11 cellular contexts compared by ENCODE assay signal in the genomic region with DNA sequence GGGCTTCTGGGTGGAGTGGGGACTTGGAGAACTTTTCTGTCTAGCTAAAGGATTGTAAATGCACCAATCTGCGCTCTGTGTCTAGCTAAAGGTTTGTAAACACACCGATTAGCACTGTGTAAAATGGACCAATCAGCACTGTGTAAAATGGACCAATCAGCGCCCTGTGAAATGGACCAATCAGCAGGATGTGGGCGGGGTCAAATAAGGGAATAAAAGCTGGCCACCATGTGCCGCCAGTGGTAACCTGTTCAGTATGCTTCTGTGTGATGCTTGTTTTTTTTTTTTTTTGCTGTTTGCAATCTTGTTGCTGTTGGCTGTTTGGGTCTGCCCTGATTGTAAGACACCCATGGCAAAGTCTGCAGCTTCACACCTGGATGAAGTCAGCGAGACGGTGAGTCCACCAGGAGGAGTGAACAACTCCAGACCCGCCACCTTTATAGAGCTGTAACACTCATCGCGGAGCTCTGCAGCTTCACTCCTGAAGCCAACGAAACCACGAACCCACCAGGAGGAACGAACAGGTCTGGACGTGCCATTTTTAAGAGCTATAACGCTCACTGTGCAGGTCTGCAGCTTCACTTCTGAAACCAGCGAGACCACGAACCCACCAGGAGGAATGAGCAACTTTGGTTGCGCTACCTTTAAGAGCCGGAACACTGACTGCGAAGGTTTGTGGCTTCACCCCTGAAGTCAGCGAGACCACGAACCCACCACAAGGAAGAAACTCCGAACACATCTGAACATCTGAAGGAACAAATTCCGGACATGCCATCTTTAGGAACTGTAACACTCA.
DNase-seq lines count a peak whose midpoint lies in the region; ATAC-seq and TF ChIP-seq lines count a peak whose summit lies in the region.
"Had no signal": no experiment of that assay in that cellular context is flagged by ENCODE, and none has a peak within 500 bp of the region (broad histone marks: within the 10 kb centered on the region; RNA-seq: fewer than 3 reads in every experiment).

No MANE protein-coding gene starts in this region.

- H3K4me1 Mint-ChIP-seq in activated naive CD8-positive, alpha-beta T cell treated with anti-CD3 and anti-CD28 coated beads for 36 hours: peaks cover 31% of the 10 kb centered on the region

- TF ChIP-seq CTCF in ovary (IDR thresholded peaks at IDR 0.05): no peak

- peaks cover 4% of the 10 kb centered on the region for H3K27me3 Mint-ChIP-seq in activated naive CD8-positive, alpha-beta T cell treated with anti-CD3 and anti-CD28 coated beads for 36 hours

- ATAC-seq in GM18870 (IDR thresholded peaks at IDR 0.05; ENCODE audit: unreplicated experiment): peak; percentile 53
- ATAC-seq in GM19455 (IDR thresholded peaks at IDR 0.05; ENCODE audit: unreplicated experiment): no peak
- ATAC-seq in HG03520 (IDR thresholded peaks at IDR 0.05; ENCODE audit: unreplicated experiment): no peak

- no peaks in the 10 kb centered on the region for H3K27me3 ChIP-seq in ovary

- H3K9me3 Mint-ChIP-seq in activated naive CD8-positive, alpha-beta T cell treated with anti-CD3 and anti-CD28 coated beads for 36 hours: peaks cover 3% of the 10 kb centered on the region

- 87 to 91% (median 90%) methylated on average over 24 of the region's 24 CpGs for WGBS in ovary, 3 donors

- peak; percentile 33 for DNase-seq in activated CD4-positive, CD25-positive, alpha-beta regulatory T cell treated with anti-CD3 and anti-CD28 coated beads, Interleukin-2, amount 50 U/mL, for 16 hours (ENCODE audit: low read depth, low spot score)
- peak; percentile 67 for DNase-seq in activated naive CD8-positive, alpha-beta T cell treated with anti-CD3 and anti-CD28 coated beads for 36 hours
- peak in 2 of 3 experiments; percentile 41 to 49 for DNase-seq in stimulated activated CD4-positive, alpha-beta T cell treated with anti-CD3 and anti-CD28 coated beads, TNF-alpha, amount 100 ng/mL, for 4 hours (ENCODE audit: low read depth in 3 of 3)
- DNase-seq in ovary (no peak), NCI-H128 (lab: John Stamatoyannopoulos, UW; ENCODE audit: unreplicated experiment) (no peak)
- DNase-seq: amniotic stem cell, NCI-H345 had no signal

- peak overlapping the region; percentile 36 for H3K27ac Mint-ChIP-seq in activated naive CD8-positive, alpha-beta T cell treated with anti-CD3 and anti-CD28 coated beads for 36 hours

- H3K36me3 ChIP-seq in ovary: no peaks in the 10 kb centered on the region

- no peak for TF ChIP-seq EP300 in ovary (IDR thresholded peaks at IDR 0.05)

- no peak overlapping the region for H3K4me3 ChIP-seq in ovary
- H3K4me3 ChIP-seq: smooth muscle cell had no signal

- no peaks in the 10 kb centered on the region for H3K36me3 Mint-ChIP-seq in activated naive CD8-positive, alpha-beta T cell treated with anti-CD3 and anti-CD28 coated beads for 36 hours

- H3K9me3 ChIP-seq in ovary: no peaks in the 10 kb centered on the region

- H3K4me3 Mint-ChIP-seq in activated naive CD8-positive, alpha-beta T cell treated with anti-CD3 and anti-CD28 coated beads for 36 hours: peak overlapping the region; percentile 75

- intact Hi-C loops in ovary (cut with DNase I): no loop called here

- no peaks in the 10 kb centered on the region for H3K4me1 ChIP-seq in ovary (ENCODE audit: insufficient read depth)

- no peak overlapping the region for H3K27ac ChIP-seq in ovary

- TF ChIP-seq POLR2A in ovary (IDR thresholded peaks at IDR 0.05): no peak

Comparison
In these comparisons a context has a peak if more than half of its experiments do, and no peak if none do; other contexts are left out.
1. DNase-seq: peak in activated CD4-positive, CD25-positive, alpha-beta regulatory T cell treated with anti-CD3 and anti-CD28 coated beads, Interleukin-2, amount 50 U/mL, for 16 hours (single experiment), activated naive CD8-positive, alpha-beta T cell treated with anti-CD3 and anti-CD28 coated beads for 36 hours (single experiment) and stimulated activated CD4-positive, alpha-beta T cell treated with anti-CD3 and anti-CD28 coated beads, TNF-alpha, amount 100 ng/mL, for 4 hours (2 of 3); none in ovary (0 of 5) and NCI-H128 (single experiment).